Comparison of ENCODE assay signal across 8 cellular contexts in the genomic region with DNA sequence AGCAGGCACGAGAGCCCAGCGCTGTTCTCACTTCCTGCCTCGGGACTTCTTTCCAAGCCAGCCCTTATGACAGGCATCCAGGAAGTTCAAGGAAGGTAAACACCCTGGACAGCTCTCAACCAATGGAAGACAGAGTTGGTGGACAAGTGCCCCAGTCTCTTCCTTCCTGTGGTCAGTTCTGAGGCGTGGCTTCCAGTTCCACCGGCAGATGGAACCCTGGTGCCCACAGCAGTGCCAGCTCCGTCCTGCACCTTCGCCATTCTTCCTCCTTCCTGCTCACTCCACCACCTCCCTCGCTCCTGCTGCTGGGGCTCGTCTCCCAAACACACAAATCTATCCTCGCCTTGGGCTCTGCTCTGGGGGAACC.
DNase-seq lines count a peak whose midpoint lies in the region; ATAC-seq and TF ChIP-seq lines count a peak whose summit lies in the region.

No MANE protein-coding gene starts in this region.

- peaks cover 8% of the 10 kb centered on the region for H3K9me3 Mint-ChIP-seq in endodermal cell

- no peak for TF ChIP-seq CTCF in endodermal cell (conservative IDR thresholded peaks at IDR 0.05)

- peak; percentile 43 for DNase-seq in EL
- peak; percentile 69 for DNase-seq in NCI-H2029 treated with DMSO at 0.1 percent for 48 hours (lab: John Stamatoyannopoulos, UW)
- peak; percentile 48 for DNase-seq in endodermal cell
- DNase-seq in posterior cingulate gyrus: peak in 7 of 10 donors; percentile 24 to 91 (median 53)
- no peak for DNase-seq in KG1 (lab: John Stamatoyannopoulos, UW)
- no peak for DNase-seq in DMS114 treated with DMSO at 0.1 percent for 48 hours (lab: John Stamatoyannopoulos, UW; ENCODE audit: unreplicated experiment)
- no peak for DNase-seq in NAMALWA (ENCODE audit: low spot score)

- peaks cover 33% of the 10 kb centered on the region for H3K27me3 Mint-ChIP-seq in endodermal cell (ENCODE audit: insufficient read depth)

- no peak overlapping the region for H3K4me3 Mint-ChIP-seq in endodermal cell

- no peak for ATAC-seq in GM19023 (IDR thresholded peaks at IDR 0.05; ENCODE audit: unreplicated experiment)

- H3K9ac ChIP-seq in endodermal cell (ENCODE audit: extremely low read depth, low read length, poor library complexity, severe bottlenecking): no peak overlapping the region

- H3K9me3 ChIP-seq in endodermal cell (ENCODE audit: control insufficient read depth, low read length): peaks cover 9% of the 10 kb centered on the region

- 87 to 93% methylated on average over 8 to 10 of the region's 10 CpGs for WGBS in endodermal cell (ENCODE audit: insufficient coverage in 1 of 2, insufficient read length in 1 of 2), 2 experiments

- H3K36me3 ChIP-seq in endodermal cell (ENCODE audit: control insufficient read depth, insufficient read depth, low read length): no peaks in the 10 kb centered on the region

- H3K27ac Mint-ChIP-seq in endodermal cell: no peak overlapping the region

- no peak overlapping the region for H3K4me3 ChIP-seq in endodermal cell (ENCODE audit: low read length)

- H3K4me1 ChIP-seq in endodermal cell (ENCODE audit: control insufficient read depth, insufficient read depth, low read length): peaks cover 5% of the 10 kb centered on the region

- H3K27ac ChIP-seq in endodermal cell (ENCODE audit: low read depth, low read length): no peak overlapping the region

- H3K4me1 Mint-ChIP-seq in endodermal cell: peaks cover 33% of the 10 kb centered on the region

- no peaks in the 10 kb centered on the region for H3K27me3 ChIP-seq in endodermal cell (ENCODE audit: control insufficient read depth, insufficient read depth, low read length, poor library complexity, severe bottlenecking)

- no peaks in the 10 kb centered on the region for H3K36me3 Mint-ChIP-seq in endodermal cell (ENCODE audit: low read depth)

- intact Hi-C loops in posterior cingulate gyrus (cut with DNase I): no loop called here

Comparison
In these comparisons a context has a peak if more than half of its experiments do, and no peak if none do; other contexts are left out.
1. DNase-seq: peak in EL (single experiment), NCI-H2029 treated with DMSO at 0.1 percent for 48 hours (single experiment), endodermal cell (single experiment) and posterior cingulate gyrus (7 of 10); none in KG1 (single experiment), DMS114 treated with DMSO at 0.1 percent for 48 hours (single experiment) and NAMALWA (single experiment).